In genomic region chr19:51607077-51607476, GRCh38 we compare ENCODE assay signal across 11 cellular contexts. TPM values are rescaled to one million over a fixed set of nuclear protein-coding genes. Genes with fewer than 3 reads are reported as not detected.
DNase-seq lines count a peak whose midpoint lies in the region; ATAC-seq and TF ChIP-seq lines count a peak whose summit lies in the region.
"Had no signal": no experiment of that assay in that cellular context is flagged by ENCODE, and none has a peak within 500 bp of the region (broad histone marks: within the 10 kb centered on the region; RNA-seq: fewer than 3 reads in every experiment).

No MANE protein-coding gene starts in this region.

- DNase-seq in effector memory CD8-positive, alpha-beta T cell: no peak
- DNase-seq in type B pancreatic cell (ENCODE audit: extremely low spot score, unreplicated experiment) (no peak), globus pallidus (ENCODE audit: low spot score) (no peak), cortex of kidney (lab: John Stamatoyannopoulos, UW) (no peak), tibial nerve (ENCODE audit: low spot score in 2 of 2) (no peak)
- DNase-seq: activated CD4-positive, alpha-beta T cell treated with anti-CD3 and anti-CD28 coated beads, Interleukin-2, amount 50 U/mL, for 1 hour; NCI-H1436 had no signal

- H3K36me3 ChIP-seq in tibial nerve: peaks cover 0 to 19% (median 0%) of the 10 kb centered on the region in 3 donors

- no peak overlapping the region for H3K27ac Mint-ChIP-seq in effector memory CD8-positive, alpha-beta T cell
- H3K27ac Mint-ChIP-seq in type B pancreatic cell: no peak overlapping the region
- H3K27ac Mint-ChIP-seq: nephron had no signal

- no peaks in the 10 kb centered on the region for H3K36me3 Mint-ChIP-seq in effector memory CD8-positive, alpha-beta T cell (ENCODE audit: insufficient read depth)
- H3K36me3 Mint-ChIP-seq in type B pancreatic cell: no peaks in the 10 kb centered on the region

- no peak overlapping the region for H3K27ac ChIP-seq in tibial nerve

- H3K9me3 Mint-ChIP-seq in effector memory CD8-positive, alpha-beta T cell: peaks cover 0 to 7% of the 10 kb centered on the region in 2 donors
- H3K9me3 Mint-ChIP-seq in type B pancreatic cell: no peaks in the 10 kb centered on the region

- peaks cover 0 to 10% (median 0%) of the 10 kb centered on the region in 4 donors for H3K9me3 ChIP-seq in tibial nerve

- H3K4me1 ChIP-seq in tibial nerve: no peaks in the 10 kb centered on the region

- H3K27me3 Mint-ChIP-seq in effector memory CD8-positive, alpha-beta T cell: peaks cover 9 to 62% of the 10 kb centered on the region in 2 donors
- peaks cover 2% of the 10 kb centered on the region for H3K27me3 Mint-ChIP-seq in type B pancreatic cell

- H3K4me3 ChIP-seq in tibial nerve: no peak overlapping the region

- TF ChIP-seq POLR2A in tibial nerve (IDR thresholded peaks at IDR 0.05): no peak

- no peak overlapping the region for H3K4me3 Mint-ChIP-seq in effector memory CD8-positive, alpha-beta T cell
- H3K4me3 Mint-ChIP-seq in type B pancreatic cell: no peak overlapping the region
- H3K4me3 Mint-ChIP-seq: nephron had no signal

- ATAC-seq in GM18508 (IDR thresholded peaks at IDR 0.05; ENCODE audit: insufficient read depth, unreplicated experiment): peak; percentile 90
- ATAC-seq in GM21423 (IDR thresholded peaks at IDR 0.05; ENCODE audit: unreplicated experiment): peak; percentile 92
- ATAC-seq in HG03432 (IDR thresholded peaks at IDR 0.05; ENCODE audit: unreplicated experiment): peak; percentile 91
- peak; percentile 66 for ATAC-seq in effector memory CD8-positive, alpha-beta T cell (replicated peaks)

- H3K4me1 Mint-ChIP-seq in effector memory CD8-positive, alpha-beta T cell (ENCODE audit: low read depth in 2 of 2): peaks cover 0 to 12% of the 10 kb centered on the region in 2 donors
- no peaks in the 10 kb centered on the region for H3K4me1 Mint-ChIP-seq in type B pancreatic cell (ENCODE audit: unreplicated experiment)
- H3K4me1 Mint-ChIP-seq: nephron had no signal

- WGBS in tibial nerve, 2 donors: 62 to 63% methylated on average over 6 of the region's 6 CpGs

- no peak for TF ChIP-seq EP300 in tibial nerve (IDR thresholded peaks at IDR 0.05)

- H3K27me3 ChIP-seq in tibial nerve: no peaks in the 10 kb centered on the region

- TF ChIP-seq CTCF in type B pancreatic cell (conservative IDR thresholded peaks at IDR 0.05) (no peak), tibial nerve (IDR thresholded peaks at IDR 0.05) (no peak)

RNA-seq across cellular contexts. Expression of gene SIGLEC5, which starts 23.1 kb away (rescaled TPM):
- not detected in 2 replicates for total RNA-seq in type B pancreatic cell (ENCODE audit: low replicate concordance)
- total RNA-seq in tibial nerve: 1 to 10 TPM in 3 of 4 donors, under 1 TPM in 1; 0.20 to 2.2 (median 1.6) TPM

RNA-seq across cellular contexts. Expression of gene ZNF175, which starts 36.0 kb away (rescaled TPM):
- total RNA-seq in type B pancreatic cell (ENCODE audit: low replicate concordance): 7.9 and 14.0 TPM in 2 replicates
- 1 to 10 TPM; 4.3 to 8.5 (median 7.3) TPM for total RNA-seq in tibial nerve

RNA-seq across cellular contexts. Expression of gene SIGLEC14, which starts 39.5 kb away (rescaled TPM):
- total RNA-seq in type B pancreatic cell (ENCODE audit: low replicate concordance) (not detected in 2 replicates), tibial nerve (1 to 10 TPM in 3 of 4 donors, not detected in 1; 1.9 to 6.3 (median 4.9) TPM)
